15 cellular contexts compared by ENCODE assay signal in the genomic region with DNA sequence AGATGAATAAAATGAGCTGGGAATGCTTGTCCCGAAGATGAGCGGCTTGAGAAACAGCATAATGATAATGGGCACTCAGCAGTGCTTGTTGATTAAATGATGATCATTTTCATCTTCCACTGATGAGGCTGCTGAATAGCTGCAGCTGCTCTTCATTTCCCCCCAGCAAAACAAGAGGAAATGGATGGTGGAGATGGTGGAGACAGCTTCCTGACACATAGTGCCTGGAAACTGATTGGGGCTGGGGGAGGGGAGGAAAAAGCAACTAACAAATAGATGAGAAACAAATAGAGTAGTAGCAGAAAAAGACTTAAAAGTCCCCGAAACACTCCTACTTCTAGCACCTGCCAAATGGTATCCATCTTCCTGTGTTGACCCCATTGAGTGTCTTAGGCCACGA. TPM values are rescaled to one million over a fixed set of nuclear protein-coding genes. Genes with fewer than 3 reads are reported as not detected.
"Had no signal": no experiment of that assay in that cellular context is flagged by ENCODE, and none has a peak within 500 bp of the region (broad histone marks: within the 10 kb centered on the region; RNA-seq: fewer than 3 reads in every experiment).

No MANE protein-coding gene starts in this region.

- H3K4me1 ChIP-seq: parathyroid adenoma had no signal

- H3K9ac ChIP-seq: parathyroid adenoma had no signal

- H2AFZ ChIP-seq: parathyroid adenoma had no signal

- H3K27ac ChIP-seq: parathyroid adenoma, WERI-Rb-1 had no signal

- H3K79me2 ChIP-seq: parathyroid adenoma had no signal

- DNase-seq: activated CD4-positive, alpha-beta memory T cell treated with anti-CD3 and anti-CD28 coated beads, Interleukin-2, amount 10 ng/mL, durations not matched to agents 7 days and 5 days; activated CD4-positive, alpha-beta T cell treated with anti-CD3 and anti-CD28 coated beads for 36 hours; activated gamma-delta T cell; activated T-cell treated with anti-CD3 and anti-CD28 coated beads, Interleukin-2, amount 50 U/mL, for 48 hours; amygdala; endodermal cell; hippocampal formation; left ventricle myocardium superior; midbrain; naive B cell; stimulated activated CD4-positive, alpha-beta T cell treated with anti-CD3 and anti-CD28 coated beads, Interleukin-4, amount 100 ng/mL, for 1 hour; stimulated activated CD8-positive, alpha-beta memory T cell treated with anti-CD3 and anti-CD28 coated beads, Interleukin-4, amount 100 ng/mL, for 48 hours; stimulated activated naive CD8-positive, alpha-beta T cell treated with anti-CD3 and anti-CD28 coated beads, Interleukin-15, Interleukin-2, amounts not matched to agents 100 U/mL and 50 U/mL, for 24 hours; WERI-Rb-1 had no signal

- H3K36me3 ChIP-seq: WERI-Rb-1 had no signal

RNA-seq across cellular contexts. Expression of gene MRC1, which starts 41.4 kb away (rescaled TPM):
- total RNA-seq: activated CD4-positive, alpha-beta memory T cell treated with anti-CD3 and anti-CD28 coated beads, Interleukin-2, amount 10 ng/mL, durations not matched to agents 7 days and 5 days had no signal
